36 cellular contexts compared by ENCODE assay signal in the genomic region with DNA sequence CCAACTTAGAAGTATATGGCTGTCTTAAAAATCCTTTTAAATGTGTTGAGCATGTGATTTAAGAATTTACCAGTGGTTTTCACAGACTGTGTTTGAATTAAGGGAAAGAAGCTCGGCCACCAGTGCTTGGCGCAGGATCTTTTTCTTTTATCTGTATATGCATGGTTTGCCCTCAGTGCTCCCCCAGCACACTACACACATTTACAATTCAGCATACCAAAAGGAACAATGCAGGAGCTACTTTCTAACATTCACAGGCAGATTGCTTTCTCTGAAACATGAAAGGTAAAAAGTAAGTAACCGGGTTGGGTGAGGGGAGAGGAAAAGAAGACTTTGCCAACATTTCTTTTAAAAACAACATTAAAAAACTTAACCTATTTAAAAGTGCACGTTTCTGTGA. TPM values are rescaled to one million over a fixed set of nuclear protein-coding genes. Genes with fewer than 3 reads are reported as not detected.
DNase-seq lines count a peak whose midpoint lies in the region; ATAC-seq and TF ChIP-seq lines count a peak whose summit lies in the region.
"Had no signal": no experiment of that assay in that cellular context is flagged by ENCODE, and none has a peak within 500 bp of the region (broad histone marks: within the 10 kb centered on the region; RNA-seq: fewer than 3 reads in every experiment).

No MANE protein-coding gene starts in this region.

- ATAC-seq in GM18861 (IDR thresholded peaks at IDR 0.05; ENCODE audit: unreplicated experiment), result no peak
- ATAC-seq: activated T-cell treated with anti-CD3 and anti-CD28 coated beads, Interleukin-2, amount 50 U/mL, for 4 hours; body of pancreas; esophagus mucosa; HCT116; heart right ventricle; left colon; mucosa of descending colon; natural killer cell; stimulated activated naive CD8-positive, alpha-beta T cell treated with anti-CD3 and anti-CD28 coated beads, Interleukin-15, Interleukin-2, amounts not matched to agents 100 U/mL and 50 U/mL, for 24 hours had no signal

- intact Hi-C loops in posterior cingulate gyrus (cut with DNase I), result no loop called here

- H3K36me3 ChIP-seq in H7 (replicated peaks; ENCODE audit: control insufficient read depth, insufficient read depth, low read length), result no peaks in the 10 kb centered on the region
- H3K36me3 ChIP-seq: heart right ventricle, right atrium auricular region, thoracic aorta, uterus had no signal

- TF ChIP-seq CTCF in neural crest cell (conservative IDR thresholded peaks at IDR 0.05) (no peak), GM10266 (IDR thresholded peaks at IDR 0.05; ENCODE audit: control insufficient read depth, insufficient read depth, low read depth, missing control alignments) (no peak)

- no peaks in the 10 kb centered on the region for H3K9me3 Mint-ChIP-seq in neural crest cell
- H3K9me3 Mint-ChIP-seq: natural killer cell had no signal

- H3K4me3 ChIP-seq in H7 (ENCODE audit: insufficient read depth, low read depth, low read length), result peak overlapping the region; percentile 20; the same call in 1 of the 2 replicates
- H3K4me3 ChIP-seq: body of pancreas, heart right ventricle, mucosa of descending colon, PC-9, right atrium auricular region, thoracic aorta, uterus had no signal

- H3K27ac Mint-ChIP-seq in neural crest cell (ENCODE audit: unreplicated experiment), result no peak overlapping the region
- H3K27ac Mint-ChIP-seq: CD4-positive, CD25-positive, alpha-beta regulatory T cell; natural killer cell; T-helper 1 cell treated with Interleukin-12 subunit alpha and Interleukin-12 subunit beta and Interleukin-4 antibody, amounts not matched to agents 30 μg/mL and 1 μg/mL, for 36 hours had no signal

- DNase-seq in H7 (peak; percentile 71), NCI-H345 treated with DMSO at 0.1 percent for 48 hours (lab: John Stamatoyannopoulos, UW; ENCODE audit: unreplicated experiment) (peak; percentile 37), foreskin melanocyte (peak; percentile 9), neural crest cell (ENCODE audit: low read depth, low spot score) (no peak), GM10266 (ENCODE audit: extremely low spot score) (no peak), MV-4-11 (lab: John Stamatoyannopoulos, UW) (no peak), posterior cingulate gyrus (no peak)
- DNase-seq: activated T-cell treated with anti-CD3 and anti-CD28 coated beads, Interleukin-2, amount 50 U/mL, for 4 hours; AML-193; body of pancreas; Calu3; CD4-positive, CD25-positive, alpha-beta regulatory T cell; cerebellar nuclear complex; dermis blood vessel endothelial cell; DND-41; foreskin fibroblast; heart right ventricle; Karpas-422; left colon; mucosa of descending colon; natural killer cell; NCI-H1436; NCI-H510A treated with DMSO at 0.1 percent for 48 hours; PC-9; SK-N-SH; stimulated activated CD4-positive, alpha-beta T cell treated with anti-CD3 and anti-CD28 coated beads, Interleukin-2, amount 100 ng/mL, for 24 hours; stimulated activated naive CD8-positive, alpha-beta T cell treated with anti-CD3 and anti-CD28 coated beads, Interleukin-15, Interleukin-2, amounts not matched to agents 100 U/mL and 50 U/mL, for 24 hours; uterus had no signal

- H3K4me1 Mint-ChIP-seq in neural crest cell, result peaks cover 47% of the 10 kb centered on the region

- peaks cover 76% of the 10 kb centered on the region for H3K27me3 Mint-ChIP-seq in neural crest cell (ENCODE audit: low read depth)

- peak overlapping the region; percentile 17 for H3K4me3 Mint-ChIP-seq in neural crest cell
- H3K4me3 Mint-ChIP-seq: activated T-cell treated with anti-CD3 and anti-CD28 coated beads, Interleukin-2, amount 50 U/mL, for 4 hours; CD4-positive, CD25-positive, alpha-beta regulatory T cell; natural killer cell; T-helper 1 cell treated with Interleukin-12 subunit alpha and Interleukin-12 subunit beta and Interleukin-4 antibody, amounts not matched to agents 30 μg/mL and 1 μg/mL, for 36 hours had no signal

- H3K36me3 Mint-ChIP-seq in neural crest cell (ENCODE audit: low read depth), result no peaks in the 10 kb centered on the region
- H3K36me3 Mint-ChIP-seq: CD4-positive, CD25-positive, alpha-beta regulatory T cell; natural killer cell had no signal

- H3K27me3 ChIP-seq in H7 (ENCODE audit: control insufficient read depth, insufficient read depth, low read length), result peaks cover 17% of the 10 kb centered on the region; the same call in 1 of the 2 replicates

RNA-seq across cellular contexts. Expression of a gene that starts 3.9 kb away (rescaled TPM):
- 60.0 and 96.6 TPM in 2 replicates for total RNA-seq in H7 (2014; rRNA removed; shearing (Covaris generic))
- total RNA-seq in neural crest cell, result 9.0 and 9.1 TPM in 2 replicates
- total RNA-seq: A673; activated T-cell treated with anti-CD3 and anti-CD28 coated beads, Interleukin-2, amount 50 U/mL, for 4 hours; body of pancreas; Calu3; CD4-positive, CD25-positive, alpha-beta regulatory T cell; esophagus mucosa; left colon; lung microvascular endothelial cell; mucosa of descending colon; natural killer cell; PC-9; thoracic aorta had no signal

Comparison
In these comparisons a context has a peak if more than half of its experiments do, and no peak if none do; other contexts are left out.
1. DNase-seq: peak in H7 (single experiment), NCI-H345 treated with DMSO at 0.1 percent for 48 hours (single experiment) and foreskin melanocyte (single experiment); none in neural crest cell (single experiment), GM10266 (single experiment), MV-4-11 (single experiment) and posterior cingulate gyrus (0 of 10).